16 cellular contexts compared by ENCODE assay signal in genomic region chr3:75218577-75218976, GRCh38.
A peak's percentile ranks its signal among the peaks of the same experiment; 100 is the strongest.
DNase-seq lines count a peak whose midpoint lies in the region; FAIRE-seq and TF ChIP-seq lines count a peak whose summit lies in the region.
"Had no signal": no experiment of that assay in that cellular context is flagged by ENCODE, and none has a peak within 500 bp of the region (broad histone marks: within the 10 kb centered on the region; RNA-seq: fewer than 3 reads in every experiment).

No MANE protein-coding gene starts in this region.

- TF ChIP-seq POLR2A in H1 (IDR thresholded peaks at IDR 0.05; ENCODE audit: control extremely low read depth in 1 of 2, low read depth in 2 of 2, low read length in 2 of 2), result no peak

- H3K36me3 ChIP-seq in H1 (ENCODE audit: control insufficient read depth in 2 of 4, insufficient read depth in 4 of 4, low read length in 3 of 4) (no peaks in the 10 kb centered on the region; a peak in 1 of 8 replicates), smooth muscle cell (ENCODE audit: low read depth) (no peaks in the 10 kb centered on the region)
- H3K36me3 ChIP-seq: BLaER1 treated with 17β-estradiol and CSF1 and Interleukin-3, amounts not matched to agents 10 nM and 100 nM had no signal

- H2BK5ac ChIP-seq in H1 (ENCODE audit: low read depth, low read length), result no peak overlapping the region

- H2BK15ac ChIP-seq in H1 (ENCODE audit: low read length), result no peak overlapping the region

- TF ChIP-seq CTCF in C4-2B (conservative IDR thresholded peaks at IDR 0.05) (peak; percentile 14), H1 (IDR thresholded peaks at IDR 0.05; ENCODE audit: control extremely low read depth in 1 of 3, insufficient read depth in 1 of 3, low read depth in 1 of 3, low read length in 3 of 3) (no peak), type B pancreatic cell (conservative IDR thresholded peaks at IDR 0.05) (no peak), smooth muscle cell (IDR thresholded peaks at IDR 0.05; ENCODE audit: borderline replicate concordance, insufficient read depth, poor library complexity, severe bottlenecking) (no peak)

- H3K4me2 ChIP-seq in H1 (ENCODE audit: insufficient read depth in 1 of 2, low read depth in 2 of 2, low read length in 2 of 2) (no peak overlapping the region), smooth muscle cell (no peak overlapping the region)
- H3K4me2 ChIP-seq: BLaER1 treated with 17β-estradiol and CSF1 and Interleukin-3, amounts not matched to agents 10 nM and 100 nM had no signal

- H4K20me1 ChIP-seq in H1 (replicated peaks in 1 of 2; ENCODE audit: control insufficient read depth in 1 of 2, insufficient read depth in 2 of 2, low read length in 2 of 2), result no peaks in the 10 kb centered on the region
- H4K20me1 ChIP-seq in smooth muscle cell (ENCODE audit: low read depth), result no peaks in the 10 kb centered on the region
- H4K20me1 ChIP-seq: BLaER1 treated with 17β-estradiol and CSF1 and Interleukin-3, amounts not matched to agents 10 nM and 100 nM had no signal

- no peaks in the 10 kb centered on the region for H3K9me3 ChIP-seq in H1 (ENCODE audit: insufficient read depth in 2 of 2, low read depth in 1 of 2, low read length in 1 of 2)
- no peaks in the 10 kb centered on the region for H3K9me3 ChIP-seq in smooth muscle cell (replicated peaks; ENCODE audit: low read depth)
- H3K9me3 ChIP-seq: BLaER1 treated with 17β-estradiol and CSF1 and Interleukin-3, amounts not matched to agents 10 nM and 100 nM had no signal

- H3F3A ChIP-seq in smooth muscle cell (ENCODE audit: low read depth), result no peaks in the 10 kb centered on the region

- no peaks in the 10 kb centered on the region for H3K79me1 ChIP-seq in H1 (ENCODE audit: low read depth, low read length)

- no peak overlapping the region for H3K23ac ChIP-seq in H1 (ENCODE audit: insufficient read length)

- H3K9ac ChIP-seq in H1 (replicated peaks in 1 of 4; ENCODE audit: extremely low read depth in 1 of 4, low read depth in 3 of 4, low read length in 3 of 4), result no peak overlapping the region
- H3K9ac ChIP-seq in smooth muscle cell (ENCODE audit: low read depth), result no peak overlapping the region
- H3K9ac ChIP-seq: BLaER1 treated with 17β-estradiol and CSF1 and Interleukin-3, amounts not matched to agents 10 nM and 100 nM had no signal

- H3K4me3 ChIP-seq in H1 (ENCODE audit: extremely low read depth in 1 of 4, insufficient read depth in 2 of 4, low read depth in 3 of 4, low read length in 4 of 4) (no peak overlapping the region), smooth muscle cell (no peak overlapping the region)
- H3K4me3 ChIP-seq: BLaER1 treated with 17β-estradiol and CSF1 and Interleukin-3, amounts not matched to agents 10 nM and 100 nM had no signal

- no peak for FAIRE-seq in H1 (lab: Jason Lieb, UNC)
- FAIRE-seq: GM18507 had no signal

- H2AFZ ChIP-seq in H1 (ENCODE audit: low read length) (no peak overlapping the region), smooth muscle cell (ENCODE audit: low read depth) (no peak overlapping the region)

- no peaks in the 10 kb centered on the region for H3K36me3 Mint-ChIP-seq in type B pancreatic cell
- H3K36me3 Mint-ChIP-seq: IgD-negative memory B cell had no signal

- no peak overlapping the region for H3K27ac Mint-ChIP-seq in type B pancreatic cell
- H3K27ac Mint-ChIP-seq: CD4-positive, alpha-beta T cell; H9; IgD-negative memory B cell had no signal

- POLR2A ChIA-PET in H1 (lab: Charles Lee; ENCODE audit: partially characterized antibody), result no interaction called here

- H2BK20ac ChIP-seq in H1 (ENCODE audit: low read length), result no peak overlapping the region

- H4K5ac ChIP-seq in H1 (ENCODE audit: insufficient read length, low read depth, low read length), result no peak overlapping the region

- H3K56ac ChIP-seq in H1 (replicated peaks; ENCODE audit: insufficient read length, low read depth, low read length), result no peak overlapping the region

- WGBS in H1 (ENCODE audit: extremely low coverage in 1 of 2, insufficient coverage in 1 of 2, insufficient read length in 1 of 2, insufficient replicate concordance in 2 of 2, low coverage in 1 of 2, low lambda C conversion rate in 2 of 2, missing lambda C conversion rate in 1 of 2), 2 experiments, result 74% methylated on average over 1 of the region's 1 CpG; no CpG with 5 or more reads in 1 of the 2 experiments
- WGBS in smooth muscle cell (ENCODE audit: low lambda C conversion rate), result 60% methylated on average over 1 of the region's 1 CpG

- H3K4me3 Mint-ChIP-seq in type B pancreatic cell, result no peak overlapping the region
- H3K4me3 Mint-ChIP-seq: CD4-positive, alpha-beta T cell; H9; IgD-negative memory B cell had no signal

- H3K27me3 ChIP-seq in H1 (replicated peaks in 1 of 4; ENCODE audit: control insufficient read depth in 3 of 4, extremely low read depth in 1 of 4, insufficient read depth in 3 of 4, low read length in 3 of 4), result no peaks in the 10 kb centered on the region
- no peaks in the 10 kb centered on the region for H3K27me3 ChIP-seq in smooth muscle cell (ENCODE audit: low read depth)
- H3K27me3 ChIP-seq: BLaER1 treated with 17β-estradiol and CSF1 and Interleukin-3, amounts not matched to agents 10 nM and 100 nM had no signal

- H3K18ac ChIP-seq in H1 (ENCODE audit: extremely low read depth, low read length), result no peak overlapping the region

- no peak overlapping the region for H3K14ac ChIP-seq in H1 (ENCODE audit: insufficient read length)

- H3K4me1 ChIP-seq in H1 (replicated peaks in 1 of 4; ENCODE audit: control insufficient read depth in 3 of 4, insufficient read depth in 4 of 4, low read length in 3 of 4) (0 out of 7 replicates have a peak, but pooled peaks cover 0 to 2% (median 0%) of the 10 kb centered on the region in 4 experiments), smooth muscle cell (ENCODE audit: low read depth) (no peaks in the 10 kb centered on the region)

- TF ChIP-seq RAD21 in H1 (IDR thresholded peaks at IDR 0.05 in 1 of 2, conservative IDR thresholded peaks at IDR 0.05 in 1 of 2; ENCODE audit: low read depth in 2 of 2, low read length in 2 of 2), result peak; percentile 26 to 27; a peak in 3 of 4 replicates

- H4K91ac ChIP-seq in H1 (replicated peaks; ENCODE audit: insufficient read length, low read length), result no peak overlapping the region

- no peak overlapping the region for H2BK12ac ChIP-seq in H1 (ENCODE audit: low read depth, low read length)

- H4K8ac ChIP-seq in H1 (ENCODE audit: extremely low read depth, insufficient read depth, low read length), result no peak overlapping the region

- H3K27ac ChIP-seq in C4-2B (no peak overlapping the region), H1 (ENCODE audit: low read depth, low read length) (no peak overlapping the region), smooth muscle cell (ENCODE audit: low read depth) (no peak overlapping the region)
- H3K27ac ChIP-seq: BLaER1 treated with 17β-estradiol and CSF1 and Interleukin-3, amounts not matched to agents 10 nM and 100 nM had no signal

- no peak overlapping the region for H2BK120ac ChIP-seq in H1 (replicated peaks; ENCODE audit: low read depth, low read length)

- no peaks in the 10 kb centered on the region for H3K4me1 Mint-ChIP-seq in type B pancreatic cell (ENCODE audit: unreplicated experiment)
- H3K4me1 Mint-ChIP-seq: IgD-negative memory B cell had no signal

- no peaks in the 10 kb centered on the region for H3K27me3 Mint-ChIP-seq in type B pancreatic cell
- H3K27me3 Mint-ChIP-seq: CD4-positive, alpha-beta T cell; IgD-negative memory B cell had no signal

- no peaks in the 10 kb centered on the region for H3K23me2 ChIP-seq in H1 (ENCODE audit: low read depth, low read length)

- no peak overlapping the region for H3K4ac ChIP-seq in H1 (replicated peaks; ENCODE audit: insufficient read length, low read depth, low read length)

- H2AK5ac ChIP-seq in H1 (ENCODE audit: low read depth, low read length), result no peak overlapping the region

- H3K9me3 Mint-ChIP-seq in type B pancreatic cell, result peaks cover 5% of the 10 kb centered on the region
- H3K9me3 Mint-ChIP-seq: CD4-positive, alpha-beta T cell had no signal

- DNase-seq in HT-29 (ENCODE audit: low spot score), result peak; percentile 15
- DNase-seq in NCI-H69 (lab: John Stamatoyannopoulos, UW), result peak; percentile 1
- no peak for DNase-seq in H1 (ENCODE audit: low read depth in 1 of 2, low spot score in 2 of 2)
- no peak for DNase-seq in NCI-H82 (lab: John Stamatoyannopoulos, UW)
- DNase-seq in type B pancreatic cell (ENCODE audit: extremely low spot score, unreplicated experiment), result no peak
- DNase-seq in AG08395 (ENCODE audit: low spot score), result no peak
- DNase-seq in smooth muscle cell (lab: John Stamatoyannopoulos, UW; ENCODE audit: unreplicated experiment), result no peak
- DNase-seq: 8988T; Calu3; CD4-positive, alpha-beta T cell; DMS 273 treated with DMSO at 0.1 percent for 48 hours; H9 had no signal

- no peak for TF ChIP-seq EP300 in H1 (IDR thresholded peaks at IDR 0.05; ENCODE audit: borderline replicate concordance in 1 of 2, low read depth in 2 of 2, low read length in 2 of 2)

- CTCF ChIA-PET in H1 (lab: Charles Lee; ENCODE audit: partially characterized antibody), result interaction anchor here (1.1 to 1.8 kb wide), 2 partner anchors 16 to 212 kb away, joined by 4 read pairs; no protein-coding TSS in a partner anchor

- no peaks in the 10 kb centered on the region for H3K79me2 ChIP-seq in H1 (ENCODE audit: control insufficient read depth in 1 of 2, insufficient read depth in 2 of 2, low read length in 2 of 2)
- no peaks in the 10 kb centered on the region for H3K79me2 ChIP-seq in smooth muscle cell (ENCODE audit: low read depth)

TF ChIP-seq in H1, 55 proteins besides CTCF, POLR2A, EP300 and RAD21 (continues in another document):
- TF ChIP-seq USF2 (IDR thresholded peaks at IDR 0.05; ENCODE audit: low read length), result no peak
- no peak for TF ChIP-seq SRF (IDR thresholded peaks at IDR 0.05; ENCODE audit: low read depth, low read length)
- TF ChIP-seq MAFK (IDR thresholded peaks at IDR 0.05; ENCODE audit: low read depth, low read length), result no peak
- no peak for TF ChIP-seq TAF1 (IDR thresholded peaks at IDR 0.05; ENCODE audit: low read depth, low read length)
- no peak for TF ChIP-seq NANOG (IDR thresholded peaks at IDR 0.05; ENCODE audit: insufficient read depth, low read depth, low read length, poor library complexity, severe bottlenecking)
- no peak for TF ChIP-seq SP1 (IDR thresholded peaks at IDR 0.05; ENCODE audit: low read depth, low read length)
- no peak for TF ChIP-seq SAP30 (IDR thresholded peaks at IDR 0.05; ENCODE audit: insufficient read depth, insufficient replicate concordance, low read length)
- no peak for TF ChIP-seq CHD1 (IDR thresholded peaks at IDR 0.05; ENCODE audit: low read depth, low read length)
- TF ChIP-seq JUN (IDR thresholded peaks at IDR 0.05; ENCODE audit: low read depth, low read length), result no peak
- no peak for TF ChIP-seq RBBP5 (IDR thresholded peaks at IDR 0.05; ENCODE audit: borderline replicate concordance, low read depth, low read length)
- no peak for TF ChIP-seq SP4 (IDR thresholded peaks at IDR 0.05; ENCODE audit: low read length)

Comparison
In these comparisons a context has a peak if more than half of its experiments do, and no peak if none do; other contexts are left out.
1. DNase-seq: peak in HT-29 (single experiment) and NCI-H69 (single experiment); none in H1 (0 of 2), NCI-H82 (single experiment), type B pancreatic cell (single experiment), AG08395 (single experiment) and smooth muscle cell (single experiment).